In the genomic region with DNA sequence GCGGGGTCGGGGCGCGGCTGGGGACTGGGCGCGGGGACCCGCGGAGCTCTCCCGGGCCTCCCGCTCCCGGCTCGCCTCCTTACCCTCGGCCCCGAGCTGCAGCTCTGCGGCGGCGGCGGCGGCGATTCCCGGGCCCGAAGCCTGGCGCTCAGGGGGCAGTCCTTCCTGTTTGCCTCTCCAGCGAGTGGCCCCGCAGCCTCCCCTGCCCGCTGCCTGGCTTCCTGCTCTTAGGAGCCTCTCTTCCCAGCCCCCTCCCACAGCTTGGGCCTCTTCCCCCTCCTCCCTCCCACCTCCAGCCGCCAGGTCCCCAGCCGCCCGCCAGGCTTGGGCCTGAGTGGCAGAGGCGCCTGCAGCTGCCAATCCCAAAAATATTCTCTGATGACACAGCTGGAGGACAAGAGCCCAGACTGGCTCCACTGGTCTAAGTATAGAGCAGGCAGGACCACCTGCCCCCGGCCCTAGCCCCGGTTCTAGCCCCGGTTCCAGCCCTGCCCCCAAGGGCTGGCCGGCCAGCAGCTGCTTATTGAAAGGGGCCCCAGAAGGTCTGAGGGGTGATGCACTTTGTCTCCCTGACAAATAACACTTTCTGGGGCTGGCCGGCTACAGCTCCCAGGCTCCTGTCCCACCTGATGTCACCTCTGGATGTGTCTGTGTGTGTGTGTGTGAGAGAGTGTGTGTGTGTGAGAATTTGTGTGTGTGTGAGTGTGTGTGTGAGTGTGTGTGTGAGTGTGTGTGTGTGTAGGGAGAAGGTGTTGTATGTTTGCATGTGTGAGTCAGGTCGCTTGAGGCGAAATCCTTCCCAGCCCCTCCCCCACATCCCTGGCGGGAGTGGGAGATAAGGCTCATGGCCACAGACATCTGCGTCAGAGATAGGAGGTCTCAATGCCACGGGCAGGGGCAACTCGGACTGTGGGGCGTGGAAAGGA, we compare ENCODE assay signal across 8 cellular contexts. TPM values are rescaled to one million over a fixed set of nuclear protein-coding genes. Genes with fewer than 3 reads are reported as not detected.
A peak's percentile ranks its signal among the peaks of the same experiment; 100 is the strongest.
DNase-seq lines count a peak whose midpoint lies in the region; ATAC-seq and TF ChIP-seq lines count a peak whose summit lies in the region.

A gene (minus strand): TSS at position 229 of the 926 bp plus-strand sequence. CDS start 307 bp downstream, outside the sequence.

- no peak within 1 kb of the TSS for H2AK5ac ChIP-seq in H9 (ENCODE audit: insufficient read length, low read length)

- H3K14ac ChIP-seq in H9 (ENCODE audit: insufficient read depth, low read length) = peak within 1 kb of the TSS; percentile 40

- H3K9ac ChIP-seq in H9 (ENCODE audit: extremely low read depth, insufficient read length, low read length) (peak within 1 kb of the TSS; percentile 39), iPS-18a (ENCODE audit: low read length) (peak within 1 kb of the TSS; percentile 52)

- no peaks in the 10 kb centered on the region; a peak in 2 of 5 replicates for H3K9me3 Mint-ChIP-seq in H9

- H3K4me3 Mint-ChIP-seq in H9 = peak within 1 kb of the TSS; percentile 69 to 75

- peaks cover 28 to 34% (median 33%) of the 10 kb centered on the region in 3 experiments for H3K36me3 Mint-ChIP-seq in H9 (ENCODE audit: insufficient read depth in 1 of 3, low read depth in 3 of 3)

- peak; percentile 24 for DNase-seq in AG04449 (ENCODE audit: low read depth, low spot score)
- DNase-seq in H9 = peak; percentile 94
- peak; percentile 96 for DNase-seq in NCI-H82 (lab: John Stamatoyannopoulos, UW)
- peak in 1 of 2 donors; percentile 72 for DNase-seq in breast epithelium (ENCODE audit: low spot score in 2 of 2)
- DNase-seq in retina = peak; percentile 81
- DNase-seq in T-helper 1 cell = no peak

- H3K23me2 ChIP-seq in H9 (ENCODE audit: insufficient read length, low read depth, low read length, poor library complexity, severe bottlenecking) = peaks cover 7% of the 10 kb centered on the region

- no peak within 1 kb of the TSS for H2AFZ ChIP-seq in H9 (ENCODE audit: low read length)

- no peaks in the 10 kb centered on the region for H3K9me3 ChIP-seq in H9 (ENCODE audit: control insufficient read depth, low read depth, low read length)
- H3K9me3 ChIP-seq in breast epithelium = no peaks in the 10 kb centered on the region
- H3K9me3 ChIP-seq in iPS-18a (ENCODE audit: control insufficient read depth, low read depth, low read length) = no peaks in the 10 kb centered on the region

- intact Hi-C loops in breast epithelium (cut with DNase I; ENCODE audit: low total_unique reads) = no loop called here

- no peaks in the 10 kb centered on the region for H3K79me2 ChIP-seq in H9 (ENCODE audit: insufficient read depth, low read length)

- no peaks in the 10 kb centered on the region for H4K20me1 ChIP-seq in H9 (ENCODE audit: control insufficient read depth, insufficient read depth, insufficient read length)

- H4K91ac ChIP-seq in H9 (ENCODE audit: insufficient read length, low read depth, low read length) = no peak within 1 kb of the TSS

- no peak within 1 kb of the TSS for H2BK5ac ChIP-seq in H9 (ENCODE audit: insufficient read length, low read length)

- no peak within 1 kb of the TSS for H2BK12ac ChIP-seq in H9 (ENCODE audit: insufficient read length, low read depth, low read length)

- no peak within 1 kb of the TSS for H2BK15ac ChIP-seq in H9 (ENCODE audit: low read depth, low read length)

- peak within 1 kb of the TSS; percentile 72 for H3K4me3 ChIP-seq in AG04449 (ENCODE audit: low read depth, low read length)
- H3K4me3 ChIP-seq in breast epithelium = peak within 1 kb of the TSS; percentile 67 to 99 (median 76)
- peak within 1 kb of the TSS; percentile 55 for H3K4me3 ChIP-seq in iPS-18a (ENCODE audit: low read length)

- H3K18ac ChIP-seq in H9 (ENCODE audit: insufficient read length, low read depth, low read length) = peak within 1 kb of the TSS; percentile 9

- POLR2A ChIA-PET in AG04449 (lab: Yijun Ruan, JAX) = interaction anchor here (0.8 to 2.2 kb wide), 10 partner anchors 9 to 117 kb away, joined by 3 to 13 read pairs (median 6); a partner anchor contains a TSS

- H3K27me3 Mint-ChIP-seq in H9 (ENCODE audit: low read depth) = peaks cover 18% of the 10 kb centered on the region

- H3K36me3 ChIP-seq in breast epithelium (no peaks in the 10 kb centered on the region), iPS-18a (ENCODE audit: control insufficient read depth, low read depth, low read length) (peaks cover 6% of the 10 kb centered on the region)

- CTCF ChIA-PET in AG04449 (lab: Yijun Ruan, JAX) = interaction anchor here (1.0 to 4.0 kb wide), 6 partner anchors 11 to 180 kb away, joined by 3 to 46 read pairs (median 6); no protein-coding TSS in a partner anchor

- no peak within 1 kb of the TSS for H4K5ac ChIP-seq in H9 (ENCODE audit: insufficient read length, low read depth, low read length)

- H3K4me2 ChIP-seq in H9 (ENCODE audit: insufficient read depth, insufficient read length, low read length) = peak within 1 kb of the TSS; percentile 33

- no CpG with 5 or more reads among the region's 42 CpGs for WGBS in H9 (ENCODE audit: extremely low coverage, insufficient read length, low lambda C conversion rate)

- H2BK20ac ChIP-seq in H9 (ENCODE audit: low read depth, low read length, poor library complexity, severe bottlenecking) = no peak within 1 kb of the TSS

- H3K27ac Mint-ChIP-seq in H9 = peak within 1 kb of the TSS in 2 of 3 experiments; percentile 22 to 64; a peak in 4 of 7 replicates

- H3K4me1 ChIP-seq in H9 (ENCODE audit: insufficient read depth, low read length) = peaks cover 3% of the 10 kb centered on the region; the same call in 1 of the 2 replicates
- H3K4me1 ChIP-seq in breast epithelium = no peaks in the 10 kb centered on the region
- peaks cover 20% of the 10 kb centered on the region for H3K4me1 ChIP-seq in iPS-18a (ENCODE audit: control insufficient read depth, low read depth, low read length)

- H3T11ph ChIP-seq in H9 (ENCODE audit: low read length) = no peak within 1 kb of the TSS

- H4K8ac ChIP-seq in H9 (replicated peaks; ENCODE audit: insufficient read length, low read depth, low read length) = no peak within 1 kb of the TSS

- H3K27me3 ChIP-seq in H9 (ENCODE audit: insufficient read depth, low read length) (no peaks in the 10 kb centered on the region; the same call in 1 of the 2 replicates), breast epithelium (no peaks in the 10 kb centered on the region), iPS-18a (ENCODE audit: control insufficient read depth, insufficient read depth, low read length) (peaks cover 14% of the 10 kb centered on the region)

- TF ChIP-seq CTCF in AG04449 (IDR thresholded peaks at IDR 0.05; ENCODE audit: insufficient read depth, low read length, missing control alignments) (no peak), H9 (conservative IDR thresholded peaks at IDR 0.05) (no peak), breast epithelium (IDR thresholded peaks at IDR 0.05) (no peak)

- H2BK120ac ChIP-seq in H9 (ENCODE audit: low read depth, low read length, poor library complexity, severe bottlenecking) = no peak within 1 kb of the TSS

- H3K27ac ChIP-seq in H9 (ENCODE audit: insufficient read length, low read depth, low read length) (no peak within 1 kb of the TSS), breast epithelium (peak within 1 kb of the TSS; percentile 77 to 93), iPS-18a (ENCODE audit: low read length) (no peak within 1 kb of the TSS)

- no peak within 1 kb of the TSS for H3K23ac ChIP-seq in H9 (ENCODE audit: insufficient read length, low read depth, low read length)

- H3K4me1 Mint-ChIP-seq in H9 = peaks cover 43 to 56% of the 10 kb centered on the region in 2 experiments

- H3K56ac ChIP-seq in H9 (ENCODE audit: insufficient read length, low read depth, low read length) = no peak within 1 kb of the TSS

- H3K4ac ChIP-seq in H9 (ENCODE audit: low read depth, low read length) = no peak within 1 kb of the TSS

- TF ChIP-seq POLR2A in breast epithelium (IDR thresholded peaks at IDR 0.05) = no peak

- ATAC-seq in GM18873 (IDR thresholded peaks at IDR 0.05; ENCODE audit: low FRiP score, unreplicated experiment) = no peak

- H3K79me1 ChIP-seq in H9 (ENCODE audit: insufficient read depth, low read depth, low read length, poor library complexity, severe bottlenecking) = no peaks in the 10 kb centered on the region

RNA-seq across cellular contexts. Expression of the gene that starts here (rescaled TPM):
- total RNA-seq in H9 (2021) = 139 and 140 TPM in 2 replicates
- total RNA-seq in breast epithelium = 10 to 100 TPM; 69.2 to 91.9 (median 73.1) TPM

Comparison
In these comparisons a context has a peak if more than half of its experiments do, and no peak if none do; other contexts are left out.
1. DNase-seq: peak in AG04449 (single experiment), H9 (single experiment), NCI-H82 (single experiment) and retina (single experiment); none in T-helper 1 cell (0 of 5).
2. H3K27ac ChIP-seq: peak in breast epithelium (2 of 2); none in H9 (single experiment) and iPS-18a (single experiment).
3. Peak in every context shown above with its lines, with median percentiles within 50 percentile points of each other: H3K4me3 ChIP-seq.